ENCODE assay signal across 1 cellular context in the genomic region with DNA sequence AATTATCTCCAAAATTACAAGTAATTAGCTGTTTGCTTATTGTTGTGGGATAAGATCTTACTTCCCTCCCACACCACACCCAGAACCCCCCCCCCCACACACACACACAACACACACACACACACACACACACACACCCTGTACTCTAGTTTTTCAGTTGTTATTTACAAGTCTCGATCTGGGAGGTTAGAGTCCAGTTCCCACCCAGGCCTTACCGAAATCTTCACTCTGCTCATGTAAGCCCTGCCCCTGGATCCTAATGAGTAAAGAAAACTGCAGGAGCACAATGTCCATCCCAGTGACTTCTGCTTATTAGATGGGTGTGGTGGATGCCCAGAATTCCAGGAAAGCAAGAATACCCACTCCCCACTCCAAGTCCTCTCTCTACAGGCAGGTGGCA.
TF ChIP-seq lines count a peak whose summit lies in the region.

No MANE protein-coding gene starts in this region.

TF ChIP-seq in H1, 55 proteins besides CTCF, POLR2A, EP300 and RAD21:
- no peak for TF ChIP-seq TAF1 (IDR thresholded peaks at IDR 0.05; ENCODE audit: low read depth, low read length)
- no peak for TF ChIP-seq RFX5 (IDR thresholded peaks at IDR 0.05; ENCODE audit: borderline replicate concordance, low read depth, low read length)
- no peak for TF ChIP-seq KDM5A (IDR thresholded peaks at IDR 0.05; ENCODE audit: low read length)
- no peak for TF ChIP-seq CEBPB (IDR thresholded peaks at IDR 0.05; ENCODE audit: low read depth, low read length)
- TF ChIP-seq RXRA (IDR thresholded peaks at IDR 0.05; ENCODE audit: insufficient read depth, low read depth, low read length): no peak
- no peak for TF ChIP-seq SP1 (IDR thresholded peaks at IDR 0.05; ENCODE audit: low read depth, low read length)
- TF ChIP-seq BCL11A (IDR thresholded peaks at IDR 0.05; ENCODE audit: low read depth in 2 of 2, low read length in 2 of 2): no peak
- no peak for TF ChIP-seq CHD2 (IDR thresholded peaks at IDR 0.05; ENCODE audit: low read length)
- TF ChIP-seq PHF8 (conservative IDR thresholded peaks at IDR 0.05; ENCODE audit: low read depth, low read length): no peak
- TF ChIP-seq SIN3A (conservative IDR thresholded peaks at IDR 0.05 in 1 of 2, IDR thresholded peaks at IDR 0.05 in 1 of 2; ENCODE audit: low read depth in 1 of 2, low read length in 2 of 2): no peak
- TF ChIP-seq CREB1 (IDR thresholded peaks at IDR 0.05): no peak
- TF ChIP-seq YY1 (IDR thresholded peaks at IDR 0.05; ENCODE audit: low read depth, low read length): no peak
- TF ChIP-seq SP2 (IDR thresholded peaks at IDR 0.05; ENCODE audit: low read length): no peak
- TF ChIP-seq JUN (IDR thresholded peaks at IDR 0.05; ENCODE audit: low read depth, low read length): no peak
- no peak for TF ChIP-seq NRF1 (IDR thresholded peaks at IDR 0.05; ENCODE audit: low read depth, low read length)
- TF ChIP-seq, protein P1, sequence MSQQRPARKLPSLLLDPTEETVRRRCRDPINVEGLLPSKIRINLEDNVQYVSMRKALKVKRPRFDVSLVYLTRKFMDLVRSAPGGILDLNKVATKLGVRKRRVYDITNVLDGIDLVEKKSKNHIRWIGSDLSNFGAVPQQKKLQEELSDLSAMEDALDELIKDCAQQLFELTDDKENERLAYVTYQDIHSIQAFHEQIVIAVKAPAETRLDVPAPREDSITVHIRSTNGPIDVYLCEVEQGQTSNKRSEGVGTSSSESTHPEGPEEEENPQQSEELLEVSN (IDR thresholded peaks at IDR 0.05): no peak
- TF ChIP-seq POU5F1 (IDR thresholded peaks at IDR 0.05; ENCODE audit: low read depth, low read length): no peak
- TF ChIP-seq GTF2F1 (IDR thresholded peaks at IDR 0.05; ENCODE audit: borderline replicate concordance, low read depth, low read length): no peak
- TF ChIP-seq MAFK (IDR thresholded peaks at IDR 0.05; ENCODE audit: low read depth, low read length): no peak
- TF ChIP-seq CHD1 (IDR thresholded peaks at IDR 0.05; ENCODE audit: low read depth, low read length): no peak
